In genomic region chr19:53906211-53907192, GRCh38 we compare ENCODE assay signal across 8 cellular contexts. TPM values are rescaled to one million over a fixed set of nuclear protein-coding genes. Genes with fewer than 3 reads are reported as not detected.
DNase-seq lines count a peak whose midpoint lies in the region; ATAC-seq, FAIRE-seq and TF ChIP-seq lines count a peak whose summit lies in the region.

No MANE protein-coding gene starts in this region.

- peaks cover 34% of the 10 kb centered on the region for H3K4me1 Mint-ChIP-seq in WTC11

- H2AFZ ChIP-seq in HepG2 (ENCODE audit: low read length), result no peak overlapping the region

- no peak for TF ChIP-seq POLR2A in HepG2 (IDR thresholded peaks at IDR 0.05; ENCODE audit: insufficient read depth in 1 of 2, low read depth in 2 of 2, low read length in 2 of 2)

- no peak overlapping the region for H3K9ac ChIP-seq in HepG2 (ENCODE audit: insufficient read depth, low read depth, low read length)

- peak; percentile 98 for TF ChIP-seq CTCF in WTC11 (IDR thresholded peaks at IDR 0.05)
- TF ChIP-seq CTCF in cardiac fibroblast (IDR thresholded peaks at IDR 0.05; ENCODE audit: low read depth, low read length), result peak; percentile 90
- peak; percentile 80 for TF ChIP-seq CTCF in HepG2 (CRISPR knock-in tag; IDR thresholded peaks at IDR 0.05)

- no peak for TF ChIP-seq RAD21 in HepG2 (CRISPR knock-in tag; IDR thresholded peaks at IDR 0.05)

- peaks cover 61% of the 10 kb centered on the region for H3K27me3 Mint-ChIP-seq in WTC11 (ENCODE audit: low read depth)

- H3K27ac Mint-ChIP-seq in WTC11, result no peak overlapping the region; the same call in 1 of the 2 replicates

- H3K4me3 ChIP-seq in cardiac fibroblast (replicated peaks in 1 of 2; ENCODE audit: low read depth in 2 of 2, low read length in 2 of 2) (no peak overlapping the region), HepG2 (replicated peaks in 1 of 3; ENCODE audit: insufficient read depth in 1 of 3, low read depth in 2 of 3, low read length in 3 of 3) (no peak overlapping the region)

- H3K4me1 ChIP-seq in HepG2 (ENCODE audit: insufficient read depth, low read length), result no peaks in the 10 kb centered on the region

- no peaks in the 10 kb centered on the region for H3K79me2 ChIP-seq in HepG2 (ENCODE audit: insufficient read depth, low read length)

- in situ Hi-C loops in HepG2 (cut with HindIII; ENCODE audit: extremely low pct_ligation_motif_present, low pct_unique_long_range_greater_than_20kb), result loop anchor here (10.0 kb wide), 1 partner anchor 118 kb away; no protein-coding TSS in a partner anchor

- 0 out of 2 replicates have a peak, but pooled peaks cover 4% of the 10 kb centered on the region for H3K36me3 Mint-ChIP-seq in WTC11

- intact Hi-C loops in HepG2 (cut with micrococcal nuclease; ENCODE audit: unreplicated experiment), result loop anchor here (5.0 kb wide), 1 partner anchor 116 kb away; no protein-coding TSS in a partner anchor

- TF ChIP-seq EP300 in HepG2 (IDR thresholded peaks at IDR 0.05; ENCODE audit: low read depth in 2 of 2, low read length in 2 of 2) (no peak), HepG2 (CRISPR knock-in tag; IDR thresholded peaks at IDR 0.05; ENCODE audit: borderline replicate concordance) (no peak)

- POLR2A ChIA-PET in WTC11 (lab: Charles Lee) (interaction anchor here (0.6 to 2.0 kb wide), 3 partner anchors 36 to 84 kb away, joined by 4 to 8 read pairs (median 4); partner anchors contain the start of gene MYADM), HepG2 (lab: Yijun Ruan, JAX) (no interaction called here)

- BruUV-seq in HepG2 (replicated peaks; lab: Mats Ljungman, UMichigan), result no TSS peak

- 17% methylated on average over 22 of the region's 48 CpGs for WGBS in HepG2 (ENCODE audit: low lambda C conversion rate)

- ATAC-seq in WTC11, result peak; percentile 15
- peak; percentile 69 for ATAC-seq in HepG2
- no peak for ATAC-seq in HG03159 (IDR thresholded peaks at IDR 0.05; ENCODE audit: unreplicated experiment)

- H4K20me1 ChIP-seq in HepG2 (ENCODE audit: insufficient read depth, low read length), result peaks cover 7% of the 10 kb centered on the region; the same call in 1 of the 2 replicates

- no peak for FAIRE-seq in HepG2 (lab: Jason Lieb, UNC)

- CTCF ChIA-PET in WTC11 (lab: Charles Lee), result interaction anchor here (0.5 to 3.2 kb wide), 30 partner anchors 8 to 230 kb away, joined by 3 to 23 read pairs (median 4); partner anchors contain the start of gene MYADM
- CTCF ChIA-PET in HepG2 (lab: Yijun Ruan, JAX; ENCODE audit: low intra/inter-chr PET ratio, low total read pairs), result interaction anchor here (1.9 kb wide), 1 partner anchor 124 kb away, joined by 13 read pairs; no protein-coding TSS in a partner anchor

- no peaks in the 10 kb centered on the region for H3K9me3 ChIP-seq in HepG2 (ENCODE audit: low read length)

- peak overlapping the region; percentile 88 for H3K4me3 Mint-ChIP-seq in WTC11

- H3K27ac ChIP-seq in HepG2 (ENCODE audit: extremely low read length, insufficient read depth, low read length), result no peak overlapping the region

- H3K27me3 ChIP-seq in HepG2 (ENCODE audit: control insufficient read depth in 1 of 2, insufficient read depth in 2 of 2, low read length in 2 of 2), result peaks cover 13 to 35% of the 10 kb centered on the region in 2 experiments

- H3K9me3 Mint-ChIP-seq in WTC11, result no peaks in the 10 kb centered on the region

- DNase-seq in NCI-H82 (lab: John Stamatoyannopoulos, UW), result peak; percentile 15
- DNase-seq in NCI-H82 treated with DMSO at 0.1 percent for 48 hours (lab: John Stamatoyannopoulos, UW; ENCODE audit: unreplicated experiment), result no peak
- DNase-seq in WTC11 (ENCODE audit: low spot score), result peak; percentile 89
- DNase-seq in cardiac fibroblast (ENCODE audit: low read depth in 2 of 2), result peak; percentile 28 to 35
- no peak for DNase-seq in HepG2 (ENCODE audit: low spot score)
- peak; percentile 19 for DNase-seq in stimulated activated CD8-positive, alpha-beta memory T cell treated with anti-CD3 and anti-CD28 coated beads, Interleukin-12 subunit alpha, Interleukin-12 subunit beta, amount 100 ng/mL, for 24 hours (ENCODE audit: extremely low read depth)
- no peak for DNase-seq in pons (ENCODE audit: low spot score)

- H3K4me2 ChIP-seq in HepG2 (ENCODE audit: low read depth, low read length), result no peak overlapping the region

- no peaks in the 10 kb centered on the region for H3K36me3 ChIP-seq in HepG2 (replicated peaks in 1 of 2; ENCODE audit: control insufficient read depth in 1 of 2, insufficient read depth in 2 of 2, low read length in 2 of 2)

RNA-seq across cellular contexts. Expression of gene CACNG7, which starts 2.6 kb away (rescaled TPM):
- 33.3 to 44.1 TPM (median 43.2 TPM) in 3 replicates for total RNA-seq in WTC11 (2021)
- total RNA-seq in HepG2 (2016; rRNA removed; fragmentation: Illumina TruSeq; extraction: Trizol), result not detected in 2 replicates
- not detected in 2 replicates for total RNA-seq in HepG2 (2016; cell fraction: cytosol; rRNA removed; fragmentation: Illumina TruSeq; extraction: Trizol; ENCODE audit: low read depth)
- total RNA-seq in HepG2 (2016; cell fraction: insoluble cytoplasmic fraction; rRNA removed; fragmentation: Illumina TruSeq; extraction: Trizol), result not detected in 2 replicates
- not detected in 2 replicates for total RNA-seq in HepG2 (2016; cell fraction: membrane; rRNA removed; fragmentation: Illumina TruSeq; extraction: Trizol)
- total RNA-seq in HepG2 (2016; cell fraction: nucleus; rRNA removed; fragmentation: Illumina TruSeq; extraction: Trizol), result not detected in 2 replicates
- not detected in 2 replicates for polyA plus RNA-seq in HepG2 (2011; rRNA removed)
- not detected in 2 replicates for polyA plus RNA-seq in HepG2 (2011; cell fraction: cytosol; rRNA removed)
- polyA plus RNA-seq in HepG2 (2011; cell fraction: nucleus; rRNA removed), result not detected in 2 replicates
- not detected in 2 replicates for polyA plus RNA-seq in HepG2 (2012)
- not detected in 2 replicates for polyA plus RNA-seq in HepG2 (2016; cell fraction: cytosol; fragmentation: Illumina TruSeq; extraction: Trizol; ENCODE audit: low read depth)
- not detected in 2 replicates for polyA plus RNA-seq in HepG2 (2016; cell fraction: insoluble cytoplasmic fraction; fragmentation: Illumina TruSeq; extraction: Trizol; ENCODE audit: low read depth)
- not detected in 2 replicates for polyA plus RNA-seq in HepG2 (2016; cell fraction: membrane; fragmentation: Illumina TruSeq; extraction: Trizol; ENCODE audit: low read depth)
- polyA plus RNA-seq in HepG2 (2016; cell fraction: nucleus; fragmentation: Illumina TruSeq; extraction: Trizol; ENCODE audit: insufficient read depth, low read depth), result not detected in 2 replicates
- not detected in 2 replicates for polyA minus RNA-seq in HepG2 (2011; rRNA and poly(A)+ RNA removed; ENCODE audit: low replicate concordance)
- polyA minus RNA-seq in HepG2 (2011; cell fraction: cytosol; rRNA and poly(A)+ RNA removed), result not detected in 2 replicates
- polyA minus RNA-seq in HepG2 (2011; cell fraction: nucleus; rRNA and poly(A)+ RNA removed), result not detected in 2 replicates

RNA-seq across cellular contexts. Expression of gene PRKCG, which starts 24.5 kb away (rescaled TPM):
- 23.0 to 30.0 TPM (median 27.5 TPM) in 3 replicates for total RNA-seq in WTC11 (2021)
- total RNA-seq in HepG2 (2016; rRNA removed; fragmentation: Illumina TruSeq; extraction: Trizol), result 0.02 TPM in 1 of 2 replicates, not detected in the other
- total RNA-seq in HepG2 (2016; cell fraction: cytosol; rRNA removed; fragmentation: Illumina TruSeq; extraction: Trizol; ENCODE audit: low read depth), result not detected in 2 replicates
- total RNA-seq in HepG2 (2016; cell fraction: insoluble cytoplasmic fraction; rRNA removed; fragmentation: Illumina TruSeq; extraction: Trizol), result not detected in 2 replicates
- not detected in 2 replicates for total RNA-seq in HepG2 (2016; cell fraction: membrane; rRNA removed; fragmentation: Illumina TruSeq; extraction: Trizol)
- not detected in 2 replicates for total RNA-seq in HepG2 (2016; cell fraction: nucleus; rRNA removed; fragmentation: Illumina TruSeq; extraction: Trizol)
- polyA plus RNA-seq in HepG2 (2011; rRNA removed), result 0.03 and 0.04 TPM in 2 replicates
- not detected in 2 replicates for polyA plus RNA-seq in HepG2 (2011; cell fraction: cytosol; rRNA removed)
- 0.24 and 0.68 TPM in 2 replicates for polyA plus RNA-seq in HepG2 (2011; cell fraction: nucleus; rRNA removed)
- polyA plus RNA-seq in HepG2 (2012), result 0.08 TPM in 1 of 2 replicates, not detected in the other
- not detected in 2 replicates for polyA plus RNA-seq in HepG2 (2016; cell fraction: cytosol; fragmentation: Illumina TruSeq; extraction: Trizol; ENCODE audit: low read depth)
- polyA plus RNA-seq in HepG2 (2016; cell fraction: insoluble cytoplasmic fraction; fragmentation: Illumina TruSeq; extraction: Trizol; ENCODE audit: low read depth), result not detected in 2 replicates
- not detected in 2 replicates for polyA plus RNA-seq in HepG2 (2016; cell fraction: membrane; fragmentation: Illumina TruSeq; extraction: Trizol; ENCODE audit: low read depth)
- 0.37 and 0.40 TPM in 2 replicates for polyA plus RNA-seq in HepG2 (2016; cell fraction: nucleus; fragmentation: Illumina TruSeq; extraction: Trizol; ENCODE audit: insufficient read depth, low read depth)
- 0.84 TPM in 1 of 2 replicates, not detected in the other for polyA minus RNA-seq in HepG2 (2011; rRNA and poly(A)+ RNA removed; ENCODE audit: low replicate concordance)
- not detected in 2 replicates for polyA minus RNA-seq in HepG2 (2011; cell fraction: cytosol; rRNA and poly(A)+ RNA removed)
- polyA minus RNA-seq in HepG2 (2011; cell fraction: nucleus; rRNA and poly(A)+ RNA removed), result 0.13 TPM in 1 of 2 replicates, not detected in the other

RNA-seq across cellular contexts. Expression of gene MYADM, which starts 38.8 kb away (rescaled TPM):
- total RNA-seq in WTC11 (2021), result 78.6 to 86.4 TPM (median 79.7 TPM) in 3 replicates
- 12.4 and 19.9 TPM in 2 replicates for total RNA-seq in HepG2 (2016; rRNA removed; fragmentation: Illumina TruSeq; extraction: Trizol)
- 2.9 and 3.4 TPM in 2 replicates for total RNA-seq in HepG2 (2016; cell fraction: cytosol; rRNA removed; fragmentation: Illumina TruSeq; extraction: Trizol; ENCODE audit: low read depth)
- 8.1 and 17.3 TPM in 2 replicates for total RNA-seq in HepG2 (2016; cell fraction: insoluble cytoplasmic fraction; rRNA removed; fragmentation: Illumina TruSeq; extraction: Trizol)
- total RNA-seq in HepG2 (2016; cell fraction: membrane; rRNA removed; fragmentation: Illumina TruSeq; extraction: Trizol), result 10.9 and 11.2 TPM in 2 replicates
- total RNA-seq in HepG2 (2016; cell fraction: nucleus; rRNA removed; fragmentation: Illumina TruSeq; extraction: Trizol), result 19.9 and 23.5 TPM in 2 replicates
- 38.1 and 51.6 TPM in 2 replicates for polyA plus RNA-seq in HepG2 (2011; rRNA removed)
- polyA plus RNA-seq in HepG2 (2011; cell fraction: cytosol; rRNA removed), result 23.9 and 30.3 TPM in 2 replicates
- polyA plus RNA-seq in HepG2 (2011; cell fraction: nucleus; rRNA removed), result 51.4 and 66.0 TPM in 2 replicates
- polyA plus RNA-seq in HepG2 (2012), result 42.9 and 44.2 TPM in 2 replicates
- 4.4 and 4.6 TPM in 2 replicates for polyA plus RNA-seq in HepG2 (2016; cell fraction: cytosol; fragmentation: Illumina TruSeq; extraction: Trizol; ENCODE audit: low read depth)
- polyA plus RNA-seq in HepG2 (2016; cell fraction: insoluble cytoplasmic fraction; fragmentation: Illumina TruSeq; extraction: Trizol; ENCODE audit: low read depth), result 21.9 and 33.1 TPM in 2 replicates
- polyA plus RNA-seq in HepG2 (2016; cell fraction: membrane; fragmentation: Illumina TruSeq; extraction: Trizol; ENCODE audit: low read depth), result 11.8 and 14.0 TPM in 2 replicates
- 72.7 and 73.9 TPM in 2 replicates for polyA plus RNA-seq in HepG2 (2016; cell fraction: nucleus; fragmentation: Illumina TruSeq; extraction: Trizol; ENCODE audit: insufficient read depth, low read depth)
- 6.9 and 90.5 TPM in 2 replicates for polyA minus RNA-seq in HepG2 (2011; rRNA and poly(A)+ RNA removed; ENCODE audit: low replicate concordance)
- 35.5 and 36.5 TPM in 2 replicates for polyA minus RNA-seq in HepG2 (2011; cell fraction: cytosol; rRNA and poly(A)+ RNA removed)
- 14.3 and 15.6 TPM in 2 replicates for polyA minus RNA-seq in HepG2 (2011; cell fraction: nucleus; rRNA and poly(A)+ RNA removed)

RNA-seq across cellular contexts. Expression of gene CACNG8, which starts 56.2 kb away (rescaled TPM):
- total RNA-seq in WTC11 (2021), result 12.5 to 15.7 TPM (median 15.1 TPM) in 3 replicates
- not detected in 2 replicates for total RNA-seq in HepG2 (2016; rRNA removed; fragmentation: Illumina TruSeq; extraction: Trizol)
- total RNA-seq in HepG2 (2016; cell fraction: cytosol; rRNA removed; fragmentation: Illumina TruSeq; extraction: Trizol; ENCODE audit: low read depth), result not detected in 2 replicates
- total RNA-seq in HepG2 (2016; cell fraction: insoluble cytoplasmic fraction; rRNA removed; fragmentation: Illumina TruSeq; extraction: Trizol), result not detected in 2 replicates
- not detected in 2 replicates for total RNA-seq in HepG2 (2016; cell fraction: membrane; rRNA removed; fragmentation: Illumina TruSeq; extraction: Trizol)
- total RNA-seq in HepG2 (2016; cell fraction: nucleus; rRNA removed; fragmentation: Illumina TruSeq; extraction: Trizol), result not detected in 2 replicates
- polyA plus RNA-seq in HepG2 (2011; rRNA removed), result not detected in 2 replicates
- not detected in 2 replicates for polyA plus RNA-seq in HepG2 (2011; cell fraction: cytosol; rRNA removed)
- not detected in 2 replicates for polyA plus RNA-seq in HepG2 (2011; cell fraction: nucleus; rRNA removed)
- not detected in 2 replicates for polyA plus RNA-seq in HepG2 (2012)
- not detected in 2 replicates for polyA plus RNA-seq in HepG2 (2016; cell fraction: cytosol; fragmentation: Illumina TruSeq; extraction: Trizol; ENCODE audit: low read depth)
- polyA plus RNA-seq in HepG2 (2016; cell fraction: insoluble cytoplasmic fraction; fragmentation: Illumina TruSeq; extraction: Trizol; ENCODE audit: low read depth), result not detected in 2 replicates
- not detected in 2 replicates for polyA plus RNA-seq in HepG2 (2016; cell fraction: membrane; fragmentation: Illumina TruSeq; extraction: Trizol; ENCODE audit: low read depth)
- not detected in 2 replicates for polyA plus RNA-seq in HepG2 (2016; cell fraction: nucleus; fragmentation: Illumina TruSeq; extraction: Trizol; ENCODE audit: insufficient read depth, low read depth)
- 0.09 TPM in 1 of 2 replicates, not detected in the other for polyA minus RNA-seq in HepG2 (2011; rRNA and poly(A)+ RNA removed; ENCODE audit: low replicate concordance)
- not detected in 2 replicates for polyA minus RNA-seq in HepG2 (2011; cell fraction: cytosol; rRNA and poly(A)+ RNA removed)
- polyA minus RNA-seq in HepG2 (2011; cell fraction: nucleus; rRNA and poly(A)+ RNA removed), result not detected in 2 replicates

Comparison
In these comparisons a context has a peak if more than half of its experiments do, and no peak if none do; other contexts are left out.
1. DNase-seq: peak in NCI-H82 (single experiment), WTC11 (single experiment), cardiac fibroblast (2 of 2) and stimulated activated CD8-positive, alpha-beta memory T cell treated with anti-CD3 and anti-CD28 coated beads, Interleukin-12 subunit alpha, Interleukin-12 subunit beta, amount 100 ng/mL, for 24 hours (single experiment); none in NCI-H82 treated with DMSO at 0.1 percent for 48 hours (single experiment), HepG2 (single experiment) and pons (single experiment).
2. RNA of gene CACNG7, which starts 2.6 kb away (total RNA-seq): 33.3 to 44.1 TPM in WTC11; not detected in HepG2; every median in the first group is over 10 times any median in the second.
3. RNA of gene PRKCG, which starts 24.5 kb away (total RNA-seq): 23.0 to 30.0 TPM in WTC11; 0.02 TPM in HepG2; every median in the first group is over 10 times any median in the second.
4. Peak in every context shown above with its lines, with median percentiles within 50 percentile points of each other: CTCF ChIP-seq.